Comparison of ENCODE assay signal across 21 cellular contexts in genomic region chr18:23421277-23421676, GRCh38.
"Had no signal": no experiment of that assay in that cellular context is flagged by ENCODE, and none has a peak within 500 bp of the region (broad histone marks: within the 10 kb centered on the region; RNA-seq: fewer than 3 reads in every experiment).

No MANE protein-coding gene starts in this region.

- H3K36me3 ChIP-seq: left lung, spleen, tibial nerve had no signal

- H3K27me3 ChIP-seq: left lung, spleen, tibial nerve had no signal

- H3K4me3 ChIP-seq: left lung, spleen, tibial nerve had no signal

- H3K27ac ChIP-seq: tibial nerve had no signal

- H3K9me3 ChIP-seq: left lung, spleen, tibial nerve had no signal

- DNase-seq: activated CD4-positive, alpha-beta memory T cell treated with anti-CD3 and anti-CD28 coated beads, Interleukin-2, amount 10 ng/mL, durations not matched to agents 7 days and 5 days; activated CD4-positive, alpha-beta T cell treated with anti-CD3 and anti-CD28 coated beads for 1 hour; activated CD4-positive, alpha-beta T cell treated with anti-CD3 and anti-CD28 coated beads, Interleukin-2, amount 10 ng/mL, durations not matched to agents 7 days and 5 days; activated CD8-positive, alpha-beta memory T cell treated with anti-CD3 and anti-CD28 coated beads, Interleukin-2, amount 50 U/mL, for 48 hours; activated gamma-delta T cell treated with Interleukin-2 at 50 U/mL for 16 hours; activated naive CD4-positive, alpha-beta T cell treated with anti-CD3 and anti-CD28 coated beads, Interleukin-2, amount 50 U/mL, for 16 hours; activated T-cell treated with anti-CD3 and anti-CD28 coated beads, Interleukin-2, amount 50 U/mL, for 24 hours; amniotic stem cell; central memory CD4-positive, alpha-beta T cell; effector CD8-positive, alpha-beta T cell; head of caudate nucleus; hypothalamus; left lung; naive B cell; posterior cingulate gyrus; right cardiac atrium; spleen; stimulated activated naive CD4-positive, alpha-beta T cell; SW 1271; T-helper 2 cell had no signal

- ATAC-seq: left lung, right cardiac atrium had no signal

- H3K4me1 ChIP-seq: tibial nerve had no signal
